23 cellular contexts compared by ENCODE assay signal in the genomic region with DNA sequence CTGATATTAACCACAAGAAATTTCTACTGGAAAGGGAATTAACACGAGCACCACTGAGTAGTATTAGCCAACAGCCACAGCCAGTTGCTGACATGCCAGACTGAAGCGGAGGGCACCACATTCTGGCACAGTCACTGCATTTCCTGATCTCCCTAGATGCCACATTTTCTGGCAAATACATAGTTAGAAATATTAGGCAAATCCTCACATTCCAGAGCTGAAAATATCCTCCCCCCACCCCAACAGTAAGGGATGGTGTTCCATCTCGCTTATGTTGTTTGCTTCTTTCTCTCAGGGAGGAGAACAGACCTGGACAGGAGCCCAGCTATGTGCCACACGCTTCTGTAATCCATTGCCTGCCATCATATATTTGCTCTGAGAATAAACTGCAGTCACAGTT. TPM values are rescaled to one million over a fixed set of nuclear protein-coding genes. Genes with fewer than 3 reads are reported as not detected.
"Had no signal": no experiment of that assay in that cellular context is flagged by ENCODE, and none has a peak within 500 bp of the region (broad histone marks: within the 10 kb centered on the region; RNA-seq: fewer than 3 reads in every experiment).

No MANE protein-coding gene starts in this region.

- H3K36me3 Mint-ChIP-seq: natural killer cell treated with Interleukin-12 subunit alpha and Interleukin-12 subunit beta and Interleukin-15 and Interleukin-18, amount 100 ng/mL, for 72 hours had no signal

- H3K4me3 Mint-ChIP-seq: activated CD4-positive, alpha-beta T cell treated with anti-CD3 and anti-CD28 coated beads, Interleukin-2, amount 10 ng/mL, durations not matched to agents 7 days and 5 days; activated CD8-positive, alpha-beta T cell treated with anti-CD3 and anti-CD28 coated beads, Interleukin-2, amount 10 ng/mL, durations not matched to agents 7 days and 5 days; activated naive CD4-positive, alpha-beta T cell treated with anti-CD3 and anti-CD28 coated beads for 36 hours; activated T-cell treated with anti-CD3 and anti-CD28 coated beads, Interleukin-2, amount 50 U/mL, for 24 hours; memory B cell; natural killer cell treated with Interleukin-12 subunit alpha and Interleukin-12 subunit beta and Interleukin-15 and Interleukin-18, amount 100 ng/mL, for 72 hours had no signal

- H3K4me3 ChIP-seq: gastrocnemius medialis, heart right ventricle, tibial artery had no signal

- H3K4me1 Mint-ChIP-seq: activated CD4-positive, alpha-beta T cell treated with anti-CD3 and anti-CD28 coated beads, Interleukin-2, amount 10 ng/mL, durations not matched to agents 7 days and 5 days; memory B cell had no signal

- DNase-seq: activated CD4-positive, alpha-beta T cell treated with anti-CD3 and anti-CD28 coated beads, Interleukin-2, amount 10 ng/mL, durations not matched to agents 7 days and 5 days; activated CD8-positive, alpha-beta T cell treated with anti-CD3 and anti-CD28 coated beads, Interleukin-2, amount 10 ng/mL, durations not matched to agents 7 days and 5 days; activated naive CD4-positive, alpha-beta T cell treated with anti-CD3 and anti-CD28 coated beads for 36 hours; activated T-cell treated with anti-CD3 and anti-CD28 coated beads, Interleukin-2, amount 50 U/mL, for 24 hours; brain microvascular endothelial cell; central memory CD4-positive, alpha-beta T cell; cortex of kidney; gastrocnemius medialis; heart right ventricle; left ventricle myocardium superior; posterior cingulate gyrus; retina; stimulated activated CD4-positive, alpha-beta T cell treated with anti-CD3 and anti-CD28 coated beads, Interleukin-12 subunit alpha, Interleukin-12 subunit beta, amount 100 ng/mL, for 4 hours; stimulated activated CD4-positive, alpha-beta T cell treated with anti-CD3 and anti-CD28 coated beads, Interleukin-1b, Interleukin-23, amount 100 ng/mL, for 48 hours; stimulated activated CD8-positive, alpha-beta memory T cell treated with anti-CD3 and anti-CD28 coated beads, Interleukin-4, amount 100 ng/mL, for 48 hours; stimulated activated naive CD4-positive, alpha-beta T cell treated with Interleukin-2 at 50 U/mL for 16 hours; T1000; tibial artery had no signal

- H3K27ac Mint-ChIP-seq: activated CD4-positive, alpha-beta T cell treated with anti-CD3 and anti-CD28 coated beads, Interleukin-2, amount 10 ng/mL, durations not matched to agents 7 days and 5 days; activated CD8-positive, alpha-beta T cell treated with anti-CD3 and anti-CD28 coated beads, Interleukin-2, amount 10 ng/mL, durations not matched to agents 7 days and 5 days; activated naive CD4-positive, alpha-beta T cell treated with anti-CD3 and anti-CD28 coated beads for 36 hours; activated T-cell treated with anti-CD3 and anti-CD28 coated beads, Interleukin-2, amount 50 U/mL, for 24 hours; activated T-helper 2 cell treated with anti-CD3 and anti-CD28 coated beads, Interferon-gamma antibody, Interleukin-2, Interleukin-4, amounts not matched to agents 10 μg/mL and 5 μg/mL and 100 μg/mL, durations not matched to agents 14 hours and 24 hours and 36 hours; memory B cell; natural killer cell treated with Interleukin-12 subunit alpha and Interleukin-12 subunit beta and Interleukin-15 and Interleukin-18, amount 100 ng/mL, for 72 hours had no signal

- H3K9me3 ChIP-seq: gastrocnemius medialis, neutrophil, tibial artery had no signal

- H3K4me1 ChIP-seq: gastrocnemius medialis, heart right ventricle had no signal

- H3K36me3 ChIP-seq: brain microvascular endothelial cell, gastrocnemius medialis, heart right ventricle, neutrophil, tibial artery had no signal

- H3K27ac ChIP-seq: brain microvascular endothelial cell, gastrocnemius medialis, heart right ventricle, neutrophil, tibial artery had no signal

- ATAC-seq: activated CD4-positive, CD25-positive, alpha-beta regulatory T cell treated with anti-CD3 and anti-CD28 coated beads, Interleukin-2, amount 50 U/mL, for 24 hours; activated CD8-positive, alpha-beta T cell treated with anti-CD3 and anti-CD28 coated beads, Interleukin-2, amount 10 ng/mL, durations not matched to agents 7 days and 5 days; gastrocnemius medialis; left ventricle myocardium superior; natural killer cell treated with Interleukin-12 subunit alpha and Interleukin-12 subunit beta and Interleukin-15 and Interleukin-18, amount 100 ng/mL, for 72 hours had no signal

- H3K27me3 ChIP-seq: brain microvascular endothelial cell, gastrocnemius medialis, neutrophil, tibial artery had no signal

RNA-seq across cellular contexts. Expression of a gene that starts 32.8 kb away (rescaled TPM):
- total RNA-seq: activated naive CD4-positive, alpha-beta T cell treated with anti-CD3 and anti-CD28 coated beads for 36 hours; activated T-helper 2 cell treated with anti-CD3 and anti-CD28 coated beads, Interferon-gamma antibody, Interleukin-2, Interleukin-4, amounts not matched to agents 10 μg/mL and 5 μg/mL and 100 μg/mL, durations not matched to agents 14 hours and 24 hours and 36 hours had no signal
